Comparison of ENCODE assay signal across 2 cellular contexts in the genomic region with DNA sequence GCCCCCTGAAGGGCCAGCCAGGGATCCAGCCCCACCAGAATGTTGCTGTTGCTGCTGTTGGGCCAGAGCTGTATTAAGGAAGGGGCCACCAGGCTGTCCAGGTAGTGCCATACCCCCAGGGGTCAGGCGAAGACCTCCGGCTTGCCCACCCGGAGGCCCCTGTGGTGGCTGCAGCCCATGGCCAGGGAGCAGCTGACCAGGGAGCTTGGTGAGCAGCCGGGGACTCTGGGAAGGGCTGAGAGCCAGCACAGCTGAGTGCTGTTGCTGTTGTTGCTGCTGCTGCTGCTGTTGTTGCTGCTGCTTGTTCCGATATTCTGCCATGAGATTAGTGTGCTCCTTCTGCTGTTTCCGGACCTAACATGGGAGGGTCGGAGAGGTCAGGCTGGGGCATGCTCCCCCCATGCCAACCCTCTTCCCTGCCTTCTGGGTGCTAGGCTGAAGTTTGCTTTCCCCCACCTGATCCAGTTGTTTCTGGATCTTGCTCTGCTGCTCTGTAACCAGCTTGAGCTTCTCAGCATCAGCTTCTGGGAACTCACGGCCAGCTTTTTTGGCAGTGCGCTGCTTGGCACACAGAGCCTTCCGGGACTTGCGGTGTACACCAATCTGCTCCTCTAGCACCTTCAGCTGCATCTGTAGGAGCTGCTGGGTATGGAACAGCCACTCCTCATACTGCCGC.
TF ChIP-seq lines count a peak whose summit lies in the region.

No MANE protein-coding gene starts in this region.

TF ChIP-seq in HepG2, 621 proteins besides CTCF, POLR2A, EP300 and RAD21:
- TF ChIP-seq RBFOX2 (IDR thresholded peaks at IDR 0.05; ENCODE audit: low read depth, low read length) (0 out of 2 replicates have a peak, but pooled peaks have one; percentile 20), ZNF792 (CRISPR knock-in tag; IDR thresholded peaks at IDR 0.05) (no peak), HDAC1 (CRISPR knock-in tag; IDR thresholded peaks at IDR 0.05) (no peak)

TF ChIP-seq in HEK293T, 16 proteins besides CTCF, POLR2A, EP300 and RAD21:
- TF ChIP-seq L3MBTL2 (conservative IDR thresholded peaks at IDR 0.05) (no peak), HDGF (IDR thresholded peaks at IDR 0.05; ENCODE audit: borderline replicate concordance) (no peak), ARNT (IDR thresholded peaks at IDR 0.05) (no peak), CTBP1 (IDR thresholded peaks at IDR 0.05; ENCODE audit: borderline replicate concordance) (no peak), LEF1 (IDR thresholded peaks at IDR 0.05; ENCODE audit: borderline replicate concordance) (no peak), ZNF384 (IDR thresholded peaks at IDR 0.05) (no peak), SUZ12 (IDR thresholded peaks at IDR 0.05) (no peak), ELF4 (IDR thresholded peaks at IDR 0.05) (no peak), FOXM1 (IDR thresholded peaks at IDR 0.05; ENCODE audit: borderline replicate concordance) (no peak), NFRKB (IDR thresholded peaks at IDR 0.05) (no peak), FOXK2 (IDR thresholded peaks at IDR 0.05) (no peak), FOXA1 (IDR thresholded peaks at IDR 0.05) (no peak), TARDBP (IDR thresholded peaks at IDR 0.05) (no peak), SP1 (IDR thresholded peaks at IDR 0.05) (no peak), BHLHE40 (IDR thresholded peaks at IDR 0.05; ENCODE audit: borderline replicate concordance) (no peak)
- TF ChIP-seq, protein P1, sequence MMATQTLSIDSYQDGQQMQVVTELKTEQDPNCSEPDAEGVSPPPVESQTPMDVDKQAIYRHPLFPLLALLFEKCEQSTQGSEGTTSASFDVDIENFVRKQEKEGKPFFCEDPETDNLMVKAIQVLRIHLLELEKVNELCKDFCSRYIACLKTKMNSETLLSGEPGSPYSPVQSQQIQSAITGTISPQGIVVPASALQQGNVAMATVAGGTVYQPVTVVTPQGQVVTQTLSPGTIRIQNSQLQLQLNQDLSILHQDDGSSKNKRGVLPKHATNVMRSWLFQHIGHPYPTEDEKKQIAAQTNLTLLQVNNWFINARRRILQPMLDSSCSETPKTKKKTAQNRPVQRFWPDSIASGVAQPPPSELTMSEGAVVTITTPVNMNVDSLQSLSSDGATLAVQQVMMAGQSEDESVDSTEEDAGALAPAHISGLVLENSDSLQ (IDR thresholded peaks at IDR 0.05), result no peak
TF ChIP-seq in HEK293T: peak in this region for 0.
